9 cellular contexts compared by ENCODE assay signal in the genomic region with DNA sequence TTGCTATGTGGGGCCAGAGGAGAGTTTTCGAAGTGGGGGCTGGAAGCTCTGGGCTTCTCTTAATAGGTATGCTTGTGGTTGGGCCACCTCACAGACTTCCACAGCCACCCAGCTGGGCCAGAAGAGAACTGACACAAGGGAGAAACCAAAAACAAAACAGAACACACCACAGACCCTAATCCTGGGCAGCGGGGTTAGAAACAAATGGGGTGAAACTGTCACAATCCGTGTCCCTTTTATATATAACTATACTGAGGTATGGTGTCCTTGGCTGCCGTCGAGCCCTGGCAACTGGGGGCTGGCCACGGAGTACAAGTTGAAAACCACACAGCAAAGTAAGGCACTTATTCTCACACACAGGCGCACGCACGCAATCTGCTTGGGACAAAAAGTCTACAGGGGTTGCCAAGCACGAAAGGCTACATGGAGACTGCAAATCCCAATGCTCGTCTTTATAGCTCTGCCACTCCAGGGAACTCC.
A peak's percentile ranks its signal among the peaks of the same experiment; 100 is the strongest.
DNase-seq lines count a peak whose midpoint lies in the region; ATAC-seq and TF ChIP-seq lines count a peak whose summit lies in the region.
"Had no signal": no experiment of that assay in that cellular context is flagged by ENCODE, and none has a peak within 500 bp of the region (broad histone marks: within the 10 kb centered on the region; RNA-seq: fewer than 3 reads in every experiment).

No MANE protein-coding gene starts in this region.

- peak; percentile 16 for TF ChIP-seq POLR2A in GM19193 (IDR thresholded peaks at IDR 0.05; ENCODE audit: extremely low read depth, insufficient read depth, insufficient read length)

- no peaks in the 10 kb centered on the region for H3K36me3 Mint-ChIP-seq in activated T-helper 17 cell treated with anti-CD3 and anti-CD28 coated beads, Interleukin-2, amount 50 U/mL, for 72 hours (ENCODE audit: low read depth)
- H3K36me3 Mint-ChIP-seq in stimulated activated memory B cell treated with anti-CD40 and anti-IgM and Interleukin-4, amounts not matched to agents 10 μg/mL and 1 μg/mL and 100 μg/mL, for 72 hours, result peaks cover 16% of the 10 kb centered on the region
- peaks cover 2% of the 10 kb centered on the region for H3K36me3 Mint-ChIP-seq in activated T-cell treated with anti-CD3 and anti-CD28 coated beads, Interleukin-2, amount 50 U/mL, for 4 hours (ENCODE audit: insufficient read depth)
- H3K36me3 Mint-ChIP-seq in activated CD4-positive, alpha-beta T cell treated with anti-CD3 and anti-CD28 coated beads for 36 hours (ENCODE audit: low read depth), result no peaks in the 10 kb centered on the region

- H3K4me3 Mint-ChIP-seq in activated T-helper 17 cell treated with anti-CD3 and anti-CD28 coated beads, Interleukin-2, amount 50 U/mL, for 72 hours, result no peak overlapping the region
- peak overlapping the region; percentile 67 for H3K4me3 Mint-ChIP-seq in stimulated activated memory B cell treated with anti-CD40 and anti-IgM and Interleukin-4, amounts not matched to agents 10 μg/mL and 1 μg/mL and 100 μg/mL, for 72 hours
- H3K4me3 Mint-ChIP-seq in activated T-cell treated with anti-CD3 and anti-CD28 coated beads, Interleukin-2, amount 50 U/mL, for 4 hours, result no peak overlapping the region
- no peak overlapping the region for H3K4me3 Mint-ChIP-seq in activated CD4-positive, alpha-beta T cell treated with anti-CD3 and anti-CD28 coated beads for 36 hours
- H3K4me3 Mint-ChIP-seq: natural killer cell treated with Interleukin-12 subunit alpha and Interleukin-12 subunit beta and Interleukin-15 and Interleukin-18, amount 100 ng/mL, for 72 hours had no signal

- peaks cover 4% of the 10 kb centered on the region for H3K9me3 Mint-ChIP-seq in activated T-helper 17 cell treated with anti-CD3 and anti-CD28 coated beads, Interleukin-2, amount 50 U/mL, for 72 hours
- H3K9me3 Mint-ChIP-seq in stimulated activated memory B cell treated with anti-CD40 and anti-IgM and Interleukin-4, amounts not matched to agents 10 μg/mL and 1 μg/mL and 100 μg/mL, for 72 hours, result no peaks in the 10 kb centered on the region
- H3K9me3 Mint-ChIP-seq in activated T-cell treated with anti-CD3 and anti-CD28 coated beads, Interleukin-2, amount 50 U/mL, for 4 hours, result no peaks in the 10 kb centered on the region
- peaks cover 2% of the 10 kb centered on the region for H3K9me3 Mint-ChIP-seq in activated CD4-positive, alpha-beta T cell treated with anti-CD3 and anti-CD28 coated beads for 36 hours (ENCODE audit: low read depth)
- H3K9me3 Mint-ChIP-seq: natural killer cell treated with Interleukin-12 subunit alpha and Interleukin-12 subunit beta and Interleukin-15 and Interleukin-18, amount 100 ng/mL, for 72 hours had no signal

- no peaks in the 10 kb centered on the region for H3K27me3 Mint-ChIP-seq in activated T-helper 17 cell treated with anti-CD3 and anti-CD28 coated beads, Interleukin-2, amount 50 U/mL, for 72 hours
- H3K27me3 Mint-ChIP-seq in stimulated activated memory B cell treated with anti-CD40 and anti-IgM and Interleukin-4, amounts not matched to agents 10 μg/mL and 1 μg/mL and 100 μg/mL, for 72 hours, result no peaks in the 10 kb centered on the region
- H3K27me3 Mint-ChIP-seq in activated T-cell treated with anti-CD3 and anti-CD28 coated beads, Interleukin-2, amount 50 U/mL, for 4 hours (ENCODE audit: low read depth), result no peaks in the 10 kb centered on the region
- H3K27me3 Mint-ChIP-seq in activated CD4-positive, alpha-beta T cell treated with anti-CD3 and anti-CD28 coated beads for 36 hours, result no peaks in the 10 kb centered on the region
- H3K27me3 Mint-ChIP-seq: natural killer cell treated with Interleukin-12 subunit alpha and Interleukin-12 subunit beta and Interleukin-15 and Interleukin-18, amount 100 ng/mL, for 72 hours had no signal

- H3K4me1 Mint-ChIP-seq in activated T-helper 17 cell treated with anti-CD3 and anti-CD28 coated beads, Interleukin-2, amount 50 U/mL, for 72 hours, result no peaks in the 10 kb centered on the region
- H3K4me1 Mint-ChIP-seq in stimulated activated memory B cell treated with anti-CD40 and anti-IgM and Interleukin-4, amounts not matched to agents 10 μg/mL and 1 μg/mL and 100 μg/mL, for 72 hours, result peaks cover 65% of the 10 kb centered on the region
- no peaks in the 10 kb centered on the region for H3K4me1 Mint-ChIP-seq in activated T-cell treated with anti-CD3 and anti-CD28 coated beads, Interleukin-2, amount 50 U/mL, for 4 hours (ENCODE audit: low read depth)
- H3K4me1 Mint-ChIP-seq in activated CD4-positive, alpha-beta T cell treated with anti-CD3 and anti-CD28 coated beads for 36 hours, result no peaks in the 10 kb centered on the region

- POLR2A ChIA-PET in activated CD4-positive, alpha-beta T cell treated with anti-CD3 and anti-CD28 coated beads for 36 hours (lab: Charles Lee), result interaction anchor here (0.6 kb wide), 1 partner anchor 80 kb away, joined by 3 read pairs; no protein-coding TSS in a partner anchor

- peak; percentile 46 for ATAC-seq in HG02938 (IDR thresholded peaks at IDR 0.05; ENCODE audit: unreplicated experiment)
- no peak for ATAC-seq in activated T-helper 17 cell treated with anti-CD3 and anti-CD28 coated beads, Interleukin-2, amount 50 U/mL, for 72 hours (replicated peaks)
- ATAC-seq in stimulated activated memory B cell treated with anti-CD40 and anti-IgM and Interleukin-4, amounts not matched to agents 10 μg/mL and 1 μg/mL and 100 μg/mL, for 72 hours, result peak; percentile 62
- ATAC-seq in activated T-cell treated with anti-CD3 and anti-CD28 coated beads, Interleukin-2, amount 50 U/mL, for 4 hours, result no peak
- ATAC-seq in activated CD4-positive, alpha-beta T cell treated with anti-CD3 and anti-CD28 coated beads for 36 hours, result no peak

- intact Hi-C loops in activated CD4-positive, alpha-beta T cell treated with anti-CD3 and anti-CD28 coated beads for 36 hours (cut with DNase I, micrococcal nuclease), result no loop called here

- H3K27ac Mint-ChIP-seq in activated T-helper 17 cell treated with anti-CD3 and anti-CD28 coated beads, Interleukin-2, amount 50 U/mL, for 72 hours, result peak overlapping the region; percentile 36
- peak overlapping the region; percentile 98 for H3K27ac Mint-ChIP-seq in stimulated activated memory B cell treated with anti-CD40 and anti-IgM and Interleukin-4, amounts not matched to agents 10 μg/mL and 1 μg/mL and 100 μg/mL, for 72 hours
- no peak overlapping the region for H3K27ac Mint-ChIP-seq in activated CD4-positive, alpha-beta T cell treated with anti-CD3 and anti-CD28 coated beads for 36 hours
- H3K27ac Mint-ChIP-seq: natural killer cell treated with Interleukin-12 subunit alpha and Interleukin-12 subunit beta and Interleukin-15 and Interleukin-18, amount 100 ng/mL, for 72 hours had no signal

- CTCF ChIA-PET in activated CD4-positive, alpha-beta T cell treated with anti-CD3 and anti-CD28 coated beads for 36 hours (lab: Charles Lee), result interaction anchor here (0.5 kb wide), 1 partner anchor 168 kb away, joined by 3 read pairs; no protein-coding TSS in a partner anchor

- DNase-seq in activated T-cell treated with anti-CD3 and anti-CD28 coated beads, Interleukin-2, amount 50 U/mL, for 4 hours, result no peak
- no peak for DNase-seq in activated CD4-positive, alpha-beta T cell treated with anti-CD3 and anti-CD28 coated beads for 4 hours
- no peak for DNase-seq in activated CD4-positive, alpha-beta T cell treated with anti-CD3 and anti-CD28 coated beads for 36 hours
- no peak for DNase-seq in DMS53 (lab: John Stamatoyannopoulos, UW)

Comparison
In these comparisons a context has a peak if more than half of its experiments do, and no peak if none do; other contexts are left out.
1. ATAC-seq: peak in HG02938 (single experiment) and stimulated activated memory B cell treated with anti-CD40 and anti-IgM and Interleukin-4, amounts not matched to agents 10 μg/mL and 1 μg/mL and 100 μg/mL, for 72 hours (single experiment); none in activated T-helper 17 cell treated with anti-CD3 and anti-CD28 coated beads, Interleukin-2, amount 50 U/mL, for 72 hours (single experiment), activated T-cell treated with anti-CD3 and anti-CD28 coated beads, Interleukin-2, amount 50 U/mL, for 4 hours (0 of 2) and activated CD4-positive, alpha-beta T cell treated with anti-CD3 and anti-CD28 coated beads for 36 hours (single experiment).